Comparison of ENCODE assay signal across 26 cellular contexts in the genomic region with DNA sequence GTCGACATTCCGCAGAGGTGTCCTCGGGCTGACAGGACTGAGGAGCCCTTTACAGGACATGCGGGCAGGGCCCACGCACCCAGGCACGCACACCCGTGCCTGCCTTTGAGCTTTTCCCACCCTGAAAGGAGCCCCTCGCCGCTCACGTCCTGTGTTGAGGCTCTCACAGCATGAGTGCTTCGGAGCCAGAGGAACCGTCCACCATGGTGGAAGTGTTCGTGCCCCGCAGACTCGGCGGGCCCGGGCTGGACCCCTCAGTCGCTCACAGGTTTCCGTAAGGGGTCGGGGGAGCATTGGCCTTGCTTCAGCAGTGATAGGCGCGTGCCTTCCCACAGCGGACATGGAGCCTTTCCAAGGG. TPM values are rescaled to one million over a fixed set of nuclear protein-coding genes. Genes with fewer than 3 reads are reported as not detected.
DNase-seq lines count a peak whose midpoint lies in the region; ATAC-seq, FAIRE-seq and TF ChIP-seq lines count a peak whose summit lies in the region.
"Had no signal": no experiment of that assay in that cellular context is flagged by ENCODE, and none has a peak within 500 bp of the region (broad histone marks: within the 10 kb centered on the region; RNA-seq: fewer than 3 reads in every experiment).

No MANE protein-coding gene starts in this region.

- no peak for TF ChIP-seq POLR2A in vagina (IDR thresholded peaks at IDR 0.05)

- peaks cover 35% of the 10 kb centered on the region for H3K36me3 Mint-ChIP-seq in chondrocyte (ENCODE audit: low read depth)

- H3K4me3 Mint-ChIP-seq in chondrocyte (ENCODE audit: unreplicated experiment), result no peak overlapping the region
- H3K4me3 Mint-ChIP-seq: CD14-positive monocyte; CD4-positive, alpha-beta T cell; CD8-positive, alpha-beta memory T cell; H9 had no signal

- no peaks in the 10 kb centered on the region for H3K9me3 ChIP-seq in kidney (ENCODE audit: control insufficient read depth in 1 of 2, low read length in 2 of 2)
- no peaks in the 10 kb centered on the region for H3K9me3 ChIP-seq in vagina
- H3K9me3 ChIP-seq: BE2C had no signal

- no peaks in the 10 kb centered on the region for H3K9me3 Mint-ChIP-seq in chondrocyte (ENCODE audit: low read depth)
- H3K9me3 Mint-ChIP-seq: CD4-positive, alpha-beta T cell; H9 had no signal

- H3K9ac ChIP-seq in kidney (ENCODE audit: low read length in 2 of 2), result no peak overlapping the region
- H3K9ac ChIP-seq: BLaER1 treated with 17β-estradiol and CSF1 and Interleukin-3, amounts not matched to agents 10 nM and 100 nM; GM23248 had no signal

- TF ChIP-seq CTCF in chondrocyte (IDR thresholded peaks at IDR 0.05) (no peak), kidney (IDR thresholded peaks at IDR 0.05; ENCODE audit: borderline replicate concordance, extremely low read depth, insufficient read depth) (no peak), vagina (IDR thresholded peaks at IDR 0.05) (no peak)

- peaks cover 11 to 14% of the 10 kb centered on the region in 2 donors for H3K36me3 ChIP-seq in kidney (ENCODE audit: control insufficient read depth in 1 of 2, insufficient read depth in 2 of 2, low read length in 2 of 2)
- peaks cover 0 to 63% of the 10 kb centered on the region in 2 donors for H3K36me3 ChIP-seq in vagina

- H3K4me1 Mint-ChIP-seq in chondrocyte (ENCODE audit: low read depth), result no peaks in the 10 kb centered on the region
- H3K4me1 Mint-ChIP-seq: CD14-positive monocyte; CD8-positive, alpha-beta memory T cell; H9 had no signal

- intact Hi-C loops in kidney (cut with DNase I) (no loop called here), sciatic nerve (cut with DNase I) (no loop called here), vagina (cut with DNase I) (no loop called here)

- H3K4me3 ChIP-seq in kidney (ENCODE audit: low read length in 2 of 2) (no peak overlapping the region), vagina (no peak overlapping the region)
- H3K4me3 ChIP-seq: A549; BLaER1 treated with 17β-estradiol and CSF1 and Interleukin-3, amounts not matched to agents 10 nM and 100 nM; GM23248 had no signal

- no peaks in the 10 kb centered on the region for H3K27me3 ChIP-seq in vagina
- H3K27me3 ChIP-seq: BE2C; BLaER1 treated with 17β-estradiol and CSF1 and Interleukin-3, amounts not matched to agents 10 nM and 100 nM had no signal

- no peak for ATAC-seq in sciatic nerve
- ATAC-seq: A549, HCT116 had no signal

- DNase-seq in chondrocyte (ENCODE audit: low spot score) (peak; percentile 83), kidney (peak; percentile 54), sciatic nerve (ENCODE audit: low spot score) (peak; percentile 42), vagina (ENCODE audit: extremely low spot score in 2 of 2) (peak; percentile 65 to 81), middle frontal gyrus (ENCODE audit: extremely low spot score, low spot score) (no peak), mesenteric fat pad (ENCODE audit: low spot score) (no peak)
- DNase-seq in stimulated activated CD4-positive, alpha-beta T cell treated with anti-CD3 and anti-CD28 coated beads, Interleukin-4, amount 100 ng/mL, for 24 hours, result no peak
- DNase-seq: 8988T; ACHN; AML-193; BE2C; Calu3; CD4-positive, alpha-beta T cell; CD8-positive, alpha-beta memory T cell; COR-L47; DMS53; DMS79 treated with DMSO at 0.1 percent for 48 hours; GM23248; H9 had no signal

- no peaks in the 10 kb centered on the region for H3K4me1 ChIP-seq in kidney (ENCODE audit: control insufficient read depth in 1 of 2, insufficient read depth in 1 of 2, low read depth in 1 of 2, low read length in 2 of 2)
- no peaks in the 10 kb centered on the region for H3K4me1 ChIP-seq in vagina
- H3K4me1 ChIP-seq: A549; BE2C; BLaER1 treated with 17β-estradiol and CSF1 and Interleukin-3, amounts not matched to agents 10 nM and 100 nM had no signal

- H3K27ac ChIP-seq in kidney (ENCODE audit: low read depth in 2 of 2, low read length in 2 of 2) (no peak overlapping the region), vagina (no peak overlapping the region)
- H3K27ac ChIP-seq: A549; BLaER1 treated with 17β-estradiol and CSF1 and Interleukin-3, amounts not matched to agents 10 nM and 100 nM; GM23248 had no signal

- FAIRE-seq in kidney (lab: Jason Lieb, UNC), result no peak
- FAIRE-seq: A549, GM12892, GM19239 had no signal

- no peaks in the 10 kb centered on the region for H3K27me3 Mint-ChIP-seq in chondrocyte (ENCODE audit: low read depth)
- H3K27me3 Mint-ChIP-seq: CD4-positive, alpha-beta T cell; CD8-positive, alpha-beta memory T cell had no signal

- no peak overlapping the region for H3K27ac Mint-ChIP-seq in chondrocyte (ENCODE audit: unreplicated experiment)
- H3K27ac Mint-ChIP-seq: CD14-positive monocyte; CD4-positive, alpha-beta T cell; CD8-positive, alpha-beta memory T cell; H9 had no signal

RNA-seq across cellular contexts. Expression of gene PIGG, which starts 36.9 kb away (rescaled TPM):
- total RNA-seq in chondrocyte, result 48.8 to 67.1 TPM (median 55.2 TPM) in 3 replicates
- total RNA-seq in kidney, result 67.9 TPM
- polyA plus RNA-seq in kidney (ENCODE audit: insufficient read depth, low read depth, low replicate concordance), result 37.8 TPM
- total RNA-seq in sciatic nerve, result 59.6 TPM
- total RNA-seq in vagina, result 71.9 TPM
- 45.1 TPM for total RNA-seq in mesenteric fat pad

RNA-seq across cellular contexts. Expression of gene ZNF721, which starts 36.9 kb away (rescaled TPM):
- total RNA-seq in chondrocyte (17.2 to 24.6 TPM (median 18.6 TPM) in 3 replicates), kidney (33.3 TPM), sciatic nerve (39.1 TPM), vagina (30.4 TPM), mesenteric fat pad (18.2 TPM)
- 9.2 TPM for polyA plus RNA-seq in kidney (ENCODE audit: insufficient read depth, low read depth, low replicate concordance)

RNA-seq across cellular contexts. Expression of gene TMEM271, which starts 40.2 kb away (rescaled TPM):
- total RNA-seq in chondrocyte (not detected in 3 replicates), kidney (not detected), sciatic nerve (not detected), vagina (0.25 TPM), mesenteric fat pad (not detected)
- not detected for polyA plus RNA-seq in kidney (ENCODE audit: insufficient read depth, low read depth, low replicate concordance)
- total RNA-seq: Calu3; CD4-positive, alpha-beta T cell; CD8-positive, alpha-beta memory T cell; Daoy; GM23248 had no signal
- polyA plus RNA-seq: A549; CD14-positive monocyte; CD8-positive, alpha-beta memory T cell; GM23248 had no signal

Comparison
In these comparisons a context has a peak if more than half of its experiments do, and no peak if none do; other contexts are left out.
1. DNase-seq: peak in chondrocyte (single experiment), kidney (single experiment), sciatic nerve (single experiment) and vagina (2 of 2); none in middle frontal gyrus (single experiment), stimulated activated CD4-positive, alpha-beta T cell treated with anti-CD3 and anti-CD28 coated beads, Interleukin-4, amount 100 ng/mL, for 24 hours (single experiment) and mesenteric fat pad (single experiment).